8 cellular contexts compared by ENCODE assay signal in the genomic region with DNA sequence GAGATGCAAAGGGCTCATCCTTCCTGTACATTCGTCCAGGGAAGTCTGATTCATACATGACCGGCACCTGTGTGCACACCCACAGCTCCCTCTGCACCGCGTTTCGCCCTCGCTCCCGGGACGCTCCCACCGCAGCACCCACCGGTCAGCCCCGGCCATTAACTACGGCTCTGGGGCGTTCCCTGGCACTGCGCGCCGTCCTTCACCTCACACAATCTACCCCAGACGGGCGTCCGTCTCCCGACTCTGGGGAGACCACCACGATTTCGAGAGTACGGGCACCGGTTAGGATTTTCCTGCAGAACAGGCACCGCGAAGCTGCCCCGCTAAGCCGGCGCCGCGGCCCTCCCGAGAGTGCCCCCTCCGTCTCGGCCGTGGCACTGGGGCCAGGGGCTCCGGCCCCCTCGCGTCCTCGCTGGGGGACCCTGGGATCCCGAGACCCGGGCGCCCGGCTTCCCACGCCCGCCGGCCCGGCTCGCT. TPM values are rescaled to one million over a fixed set of nuclear protein-coding genes. Genes with fewer than 3 reads are reported as not detected.
DNase-seq lines count a peak whose midpoint lies in the region; ATAC-seq and TF ChIP-seq lines count a peak whose summit lies in the region.

No MANE protein-coding gene starts in this region.

- H3K27me3 ChIP-seq in BJ (ENCODE audit: control insufficient read depth, insufficient read depth, low read length): no peaks in the 10 kb centered on the region
- H3K27me3 ChIP-seq in RWPE2 (ENCODE audit: insufficient read depth, poor library complexity, severe bottlenecking): no peaks in the 10 kb centered on the region
- no peaks in the 10 kb centered on the region for H3K27me3 ChIP-seq in right atrium auricular region
- no peaks in the 10 kb centered on the region for H3K27me3 ChIP-seq in psoas muscle (ENCODE audit: insufficient read depth in 3 of 3, low read length in 2 of 3)

- ATAC-seq in HG03196 (IDR thresholded peaks at IDR 0.05; ENCODE audit: unreplicated experiment): peak; percentile 48
- ATAC-seq in RWPE2 (ENCODE audit: low read depth): peak; percentile 78
- ATAC-seq in psoas muscle: peak; percentile 67 to 77 (median 76)

- TF ChIP-seq CTCF in BJ (IDR thresholded peaks at IDR 0.05; ENCODE audit: insufficient read depth, low read depth, low read length): no peak
- TF ChIP-seq CTCF in RWPE2 (IDR thresholded peaks at IDR 0.05; ENCODE audit: poor library complexity, severe bottlenecking): no peak
- TF ChIP-seq CTCF in right atrium auricular region (IDR thresholded peaks at IDR 0.05): no peak
- no peak for TF ChIP-seq CTCF in psoas muscle (IDR thresholded peaks at IDR 0.05)

- H3K36me3 ChIP-seq in BJ (ENCODE audit: control insufficient read depth, insufficient read depth, low read length) (no peaks in the 10 kb centered on the region; the same call in 1 of the 2 replicates), RWPE2 (ENCODE audit: low read depth) (peaks cover 9% of the 10 kb centered on the region), right atrium auricular region (peaks cover 8% of the 10 kb centered on the region), psoas muscle (ENCODE audit: insufficient read depth in 1 of 2, low read depth in 1 of 2) (peaks cover 2 to 16% of the 10 kb centered on the region in 2 donors)

- POLR2A ChIA-PET in BJ (lab: Charles Lee): no interaction called here

- 0 to 2% (median 0%) methylated on average over 44 to 48 of the region's 48 CpGs for WGBS in psoas muscle, 3 donors

- intact Hi-C loops in psoas muscle (cut with DNase I): loop anchor here (5.0 to 10.0 kb wide), 2 partner anchors 45 to 127 kb away; no protein-coding TSS in a partner anchor

- DNase-seq in BJ (ENCODE audit: low read depth) (no peak), GM19238 (ENCODE audit: insufficient read length, low spot score) (peak; percentile 41), RWPE2 (ENCODE audit: low spot score) (peak; percentile 73), amygdala (lab: John Stamatoyannopoulos, UW) (peak in 35 of 56 donors; percentile 9 to 75 (median 55)), right atrium auricular region (ENCODE audit: low spot score) (peak; percentile 64), psoas muscle (peak; percentile 66 to 77), GM19240 (ENCODE audit: insufficient read length, low spot score) (no peak)

- H3K4me3 ChIP-seq in BJ (ENCODE audit: low read depth, low read length) (peak overlapping the region; percentile 84), RWPE2 (ENCODE audit: severe bottlenecking) (peak overlapping the region; percentile 87), right atrium auricular region (peak overlapping the region; percentile 92 to 97), psoas muscle (peak overlapping the region; percentile 85)

- CTCF ChIA-PET in BJ (lab: Yijun Ruan, JAX): interaction anchor here (0.8 to 1.0 kb wide), 2 partner anchors 8 to 124 kb away, joined by 3 read pairs; no protein-coding TSS in a partner anchor

- H3K4me1 ChIP-seq in RWPE2 (ENCODE audit: insufficient read depth, poor library complexity, severe bottlenecking): peaks cover 27% of the 10 kb centered on the region
- H3K4me1 ChIP-seq in right atrium auricular region: peaks cover 0 to 13% of the 10 kb centered on the region in 2 donors
- peaks cover 19% of the 10 kb centered on the region for H3K4me1 ChIP-seq in psoas muscle

- H3K9me3 ChIP-seq in RWPE2 (ENCODE audit: severe bottlenecking) (no peaks in the 10 kb centered on the region), right atrium auricular region (no peaks in the 10 kb centered on the region), psoas muscle (no peaks in the 10 kb centered on the region)

- peak overlapping the region; percentile 87 for H3K27ac ChIP-seq in RWPE2 (ENCODE audit: poor library complexity, severe bottlenecking)
- H3K27ac ChIP-seq in right atrium auricular region: peak overlapping the region; percentile 97 to 99
- H3K27ac ChIP-seq in psoas muscle: peak overlapping the region; percentile 99

RNA-seq across cellular contexts. Expression of gene ATE1, which starts 0.4 kb away (rescaled TPM):
- polyA plus RNA-seq in BJ (2011; rRNA removed) (7.4 and 11.7 TPM in 2 replicates), psoas muscle (10 to 100 TPM; 11.6 to 25.1 (median 15.7) TPM)
- polyA minus RNA-seq in BJ (2011; rRNA and poly(A)+ RNA removed): 13.7 and 14.7 TPM in 2 replicates
- total RNA-seq in right atrium auricular region (10 to 100 TPM; 31.0 to 62.0 TPM), psoas muscle (10 to 100 TPM; 28.4 to 36.9 (median 31.4) TPM)

RNA-seq across cellular contexts. Expression of gene NSMCE4A, which starts 47.6 kb away (rescaled TPM):
- polyA plus RNA-seq in BJ (2011; rRNA removed) (14.4 and 24.7 TPM in 2 replicates), psoas muscle (10 to 100 TPM; 11.9 to 41.9 (median 21.2) TPM)
- polyA minus RNA-seq in BJ (2011; rRNA and poly(A)+ RNA removed): 3.3 and 3.6 TPM in 2 replicates
- total RNA-seq in right atrium auricular region (10 to 100 TPM; 34.2 to 34.9 TPM), psoas muscle (10 to 100 TPM; 10.7 to 17.7 (median 14.6) TPM)

Comparison
In these comparisons a context has a peak if more than half of its experiments do, and no peak if none do; other contexts are left out.
1. DNase-seq: peak in GM19238 (single experiment), RWPE2 (single experiment), amygdala (35 of 56), right atrium auricular region (single experiment) and psoas muscle (2 of 2); none in BJ (single experiment) and GM19240 (single experiment).
2. Peak in every context shown above with its lines, with median percentiles within 50 percentile points of each other: H3K4me3 ChIP-seq, ATAC-seq and H3K27ac ChIP-seq.